In the genomic region with DNA sequence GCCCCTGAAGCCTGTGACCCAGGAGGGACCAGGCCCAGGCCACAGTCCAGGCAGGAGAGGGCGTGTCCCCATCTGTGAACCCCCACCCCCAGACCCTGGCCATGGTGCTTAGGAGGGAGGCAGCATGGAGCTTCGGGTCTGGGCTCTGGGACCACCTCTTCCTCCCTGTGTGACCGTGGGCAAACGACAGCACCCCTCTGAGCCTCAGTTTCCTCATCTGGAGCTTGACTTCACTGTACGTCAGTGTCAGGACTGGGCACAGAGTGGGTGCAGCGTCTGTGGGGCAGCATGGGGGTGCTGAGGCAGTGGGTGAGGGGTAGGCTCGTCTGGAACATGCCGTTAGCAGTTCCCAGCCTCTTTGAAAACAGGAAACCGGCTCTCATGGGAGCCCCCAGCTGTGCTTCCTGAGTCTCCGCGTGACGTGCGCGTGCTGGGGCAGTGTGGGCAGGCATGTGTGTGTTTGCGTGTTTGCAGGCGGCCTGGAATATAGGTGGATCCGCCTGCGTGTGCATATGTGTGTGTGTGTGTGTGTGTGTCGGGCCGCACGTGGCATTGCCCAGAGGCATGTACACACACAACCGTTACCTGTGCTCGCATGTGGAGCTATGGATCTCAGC, we compare ENCODE assay signal across 8 cellular contexts. TPM values are rescaled to one million over a fixed set of nuclear protein-coding genes. Genes with fewer than 3 reads are reported as not detected.
DNase-seq lines count a peak whose midpoint lies in the region; ATAC-seq, FAIRE-seq and TF ChIP-seq lines count a peak whose summit lies in the region.

No MANE protein-coding gene starts in this region.

- no peaks in the 10 kb centered on the region for H3K9me3 Mint-ChIP-seq in activated naive CD8-positive, alpha-beta T cell treated with anti-CD3 and anti-CD28 coated beads for 36 hours
- H3K9me3 Mint-ChIP-seq in stimulated activated naive CD8-positive, alpha-beta T cell treated with anti-CD3 and anti-CD28 coated beads, Interleukin-15, amount 100 ng/mL, for 72 hours, result peaks cover 0 to 5% of the 10 kb centered on the region in 2 donors

- H3F3A ChIP-seq in OCI-LY1 (ENCODE audit: insufficient read depth, low read length), result no peaks in the 10 kb centered on the region; the same call in 1 of the 2 replicates

- DNase-seq in DMS153 treated with DMSO at 0.1 percent for 48 hours (lab: John Stamatoyannopoulos, UW; ENCODE audit: unreplicated experiment), result peak; percentile 12
- peak; percentile 52 for DNase-seq in activated naive CD8-positive, alpha-beta T cell treated with anti-CD3 and anti-CD28 coated beads for 36 hours
- DNase-seq in keratinocyte (ENCODE audit: low read depth, low spot score), result no peak
- DNase-seq in stimulated activated naive CD8-positive, alpha-beta T cell treated with anti-CD3 and anti-CD28 coated beads, Interleukin-15, amount 100 ng/mL, for 72 hours, result peak in 1 of 2 donors; percentile 50
- no peak for DNase-seq in NCI-H524 (lab: John Stamatoyannopoulos, UW)
- DNase-seq in superior temporal gyrus (ENCODE audit: extremely low spot score), result no peak
- DNase-seq in D721Med (ENCODE audit: insufficient read length, low spot score), result no peak

- H3K9me1 ChIP-seq in keratinocyte (ENCODE audit: control insufficient read depth, extremely low read depth, insufficient read depth, low read length), result no peaks in the 10 kb centered on the region

- dilution Hi-C loops in keratinocyte (cut with MboI; ENCODE audit: extremely low pct_ligation_motif_present, low sequenced_read_pairs), result no loop called here

- no peaks in the 10 kb centered on the region for H3K9me2 ChIP-seq in OCI-LY1 (ENCODE audit: low read depth, low read length)

- no peaks in the 10 kb centered on the region for H3K27me3 ChIP-seq in OCI-LY1 (ENCODE audit: insufficient read depth, low read length)
- no peaks in the 10 kb centered on the region for H3K27me3 ChIP-seq in keratinocyte (ENCODE audit: control insufficient read depth, extremely low read depth, insufficient read depth, low read length)

- peaks cover 39% of the 10 kb centered on the region for H3K4me1 ChIP-seq in OCI-LY1 (ENCODE audit: insufficient read depth, low read length, severe bottlenecking)
- peaks cover 11% of the 10 kb centered on the region for H3K4me1 ChIP-seq in keratinocyte (ENCODE audit: control insufficient read depth, extremely low read depth, insufficient read depth, low read length)

- H3K4me3 ChIP-seq in OCI-LY1 (ENCODE audit: low read depth, low read length, poor library complexity, severe bottlenecking), result peak overlapping the region; percentile 73
- H3K4me3 ChIP-seq in keratinocyte (ENCODE audit: control insufficient read depth in 2 of 3, extremely low read depth in 1 of 3, insufficient read depth in 2 of 3, low read depth in 1 of 3, low read length in 3 of 3), result no peak overlapping the region

- H3K9ac ChIP-seq in OCI-LY1 (ENCODE audit: low read length), result peak overlapping the region; percentile 72
- H3K9ac ChIP-seq in keratinocyte (ENCODE audit: control insufficient read depth, extremely low read depth, insufficient read depth, low read length), result no peak overlapping the region

- no peaks in the 10 kb centered on the region for H3K36me3 ChIP-seq in OCI-LY1 (ENCODE audit: insufficient read depth, low read length)
- H3K36me3 ChIP-seq in keratinocyte (ENCODE audit: control insufficient read depth in 2 of 2, extremely low read depth in 1 of 2, insufficient read depth in 2 of 2, low read length in 2 of 2), result no peaks in the 10 kb centered on the region

- H3K4me3 Mint-ChIP-seq in activated naive CD8-positive, alpha-beta T cell treated with anti-CD3 and anti-CD28 coated beads for 36 hours, result peak overlapping the region; percentile 46
- H3K4me3 Mint-ChIP-seq in stimulated activated naive CD8-positive, alpha-beta T cell treated with anti-CD3 and anti-CD28 coated beads, Interleukin-15, amount 100 ng/mL, for 72 hours, result peak overlapping the region; percentile 98

- TF ChIP-seq CTCF in OCI-LY1 (IDR thresholded peaks at IDR 0.05; ENCODE audit: low read length), result no peak
- no peak for TF ChIP-seq CTCF in keratinocyte (optimal IDR thresholded peaks at IDR 0.05 in 1 of 3, IDR thresholded peaks at IDR 0.05 in 1 of 3, conservative IDR thresholded peaks at IDR 0.05 in 1 of 3; ENCODE audit: extremely low read depth in 1 of 3, insufficient read depth in 2 of 3, low read length in 3 of 3)
- no peak for TF ChIP-seq CTCF in D721Med (IDR thresholded peaks at IDR 0.05; ENCODE audit: insufficient read depth, missing control alignments)

- H3K27ac Mint-ChIP-seq in activated naive CD8-positive, alpha-beta T cell treated with anti-CD3 and anti-CD28 coated beads for 36 hours, result peak overlapping the region; percentile 87
- H3K27ac Mint-ChIP-seq in stimulated activated naive CD8-positive, alpha-beta T cell treated with anti-CD3 and anti-CD28 coated beads, Interleukin-15, amount 100 ng/mL, for 72 hours, result peak overlapping the region; percentile 91 to 96

- H4K20me1 ChIP-seq in OCI-LY1 (ENCODE audit: insufficient read depth, low read length), result no peaks in the 10 kb centered on the region
- no peaks in the 10 kb centered on the region for H4K20me1 ChIP-seq in keratinocyte (ENCODE audit: control insufficient read depth, extremely low read depth, insufficient read depth, low read length)

- H3K27me3 Mint-ChIP-seq in activated naive CD8-positive, alpha-beta T cell treated with anti-CD3 and anti-CD28 coated beads for 36 hours, result no peaks in the 10 kb centered on the region
- no peaks in the 10 kb centered on the region for H3K27me3 Mint-ChIP-seq in stimulated activated naive CD8-positive, alpha-beta T cell treated with anti-CD3 and anti-CD28 coated beads, Interleukin-15, amount 100 ng/mL, for 72 hours

- peak overlapping the region; percentile 86 for H3K4me2 ChIP-seq in OCI-LY1 (ENCODE audit: low read length)
- no peak overlapping the region for H3K4me2 ChIP-seq in keratinocyte (ENCODE audit: control insufficient read depth, extremely low read depth, insufficient read depth, low read depth, low read length)

- peaks cover 3% of the 10 kb centered on the region for H3K36me3 Mint-ChIP-seq in activated naive CD8-positive, alpha-beta T cell treated with anti-CD3 and anti-CD28 coated beads for 36 hours

- ATAC-seq in stimulated activated naive CD8-positive, alpha-beta T cell treated with anti-CD3 and anti-CD28 coated beads, Interleukin-15, amount 100 ng/mL, for 72 hours, result peak; percentile 22

- H3K27ac ChIP-seq in OCI-LY1 (ENCODE audit: low read depth, low read length, poor library complexity, severe bottlenecking) (peak overlapping the region; percentile 92), keratinocyte (ENCODE audit: control insufficient read depth, insufficient read depth, low read length) (no peak overlapping the region)

- H3K4me1 Mint-ChIP-seq in activated naive CD8-positive, alpha-beta T cell treated with anti-CD3 and anti-CD28 coated beads for 36 hours, result peaks cover 46% of the 10 kb centered on the region
- peaks cover 65% of the 10 kb centered on the region for H3K4me1 Mint-ChIP-seq in stimulated activated naive CD8-positive, alpha-beta T cell treated with anti-CD3 and anti-CD28 coated beads, Interleukin-15, amount 100 ng/mL, for 72 hours

- FAIRE-seq in keratinocyte (lab: Jason Lieb, UNC), result no peak
- no peak for FAIRE-seq in D721Med (lab: Jason Lieb, UNC)

- H3K9me3 ChIP-seq in OCI-LY1 (ENCODE audit: low read length) (no peaks in the 10 kb centered on the region), keratinocyte (ENCODE audit: control insufficient read depth, low read depth, low read length) (no peaks in the 10 kb centered on the region)

- H2AFZ ChIP-seq in OCI-LY1 (ENCODE audit: low read length) (no peak overlapping the region), keratinocyte (ENCODE audit: control insufficient read depth, low read length) (peak overlapping the region; percentile 68)

- H3K79me2 ChIP-seq in OCI-LY1 (ENCODE audit: insufficient read depth, low read length) (no peaks in the 10 kb centered on the region), keratinocyte (ENCODE audit: control insufficient read depth, insufficient read depth, low read length) (no peaks in the 10 kb centered on the region)

RNA-seq across cellular contexts. Expression of a gene that starts 15.7 kb away (rescaled TPM):
- total RNA-seq in activated naive CD8-positive, alpha-beta T cell treated with anti-CD3 and anti-CD28 coated beads for 36 hours, result 10 to 100 TPM; 20.1 to 20.6 TPM
- polyA plus RNA-seq in keratinocyte, result 2.4 to 3.5 TPM (median 2.5 TPM) in 3 replicates
- polyA plus RNA-seq in keratinocyte (2011; ENCODE audit: low read depth), result 5.3 TPM
- polyA plus RNA-seq in keratinocyte (2011; cell fraction: cytosol; rRNA removed), result 1.9 and 3.1 TPM in 2 replicates
- 4.0 and 4.8 TPM in 2 replicates for polyA plus RNA-seq in keratinocyte (2011; cell fraction: nucleus; rRNA removed)
- polyA plus RNA-seq in keratinocyte (2012; ENCODE audit: low replicate concordance), result 2.9 and 3.8 TPM in 2 replicates
- 1.0 to 1.6 TPM (median 1.3 TPM) in 3 replicates for polyA minus RNA-seq in keratinocyte
- polyA minus RNA-seq in keratinocyte (2011; cell fraction: cytosol; rRNA and poly(A)+ RNA removed), result 4.4 TPM
- 2.8 and 6.6 TPM in 2 replicates for polyA minus RNA-seq in keratinocyte (2011; cell fraction: nucleus; rRNA and poly(A)+ RNA removed)

RNA-seq across cellular contexts. Expression of a gene that starts 56.8 kb away (rescaled TPM):
- total RNA-seq in activated naive CD8-positive, alpha-beta T cell treated with anti-CD3 and anti-CD28 coated beads for 36 hours, result under 1 TPM in 1 of 2 experiments, not detected in 1; 0.34 TPM
- polyA plus RNA-seq in keratinocyte, result not detected in 3 replicates
- not detected for polyA plus RNA-seq in keratinocyte (2011; ENCODE audit: low read depth)
- polyA plus RNA-seq in keratinocyte (2011; cell fraction: cytosol; rRNA removed), result not detected in 2 replicates
- not detected in 2 replicates for polyA plus RNA-seq in keratinocyte (2011; cell fraction: nucleus; rRNA removed)
- 0.06 TPM in 1 of 2 replicates, not detected in the other for polyA plus RNA-seq in keratinocyte (2012; ENCODE audit: low replicate concordance)
- not detected in 3 replicates for polyA minus RNA-seq in keratinocyte
- not detected for polyA minus RNA-seq in keratinocyte (2011; cell fraction: cytosol; rRNA and poly(A)+ RNA removed)
- polyA minus RNA-seq in keratinocyte (2011; cell fraction: nucleus; rRNA and poly(A)+ RNA removed), result not detected in 2 replicates

Comparison
In these comparisons a context has a peak if more than half of its experiments do, and no peak if none do; other contexts are left out.
1. DNase-seq: peak in DMS153 treated with DMSO at 0.1 percent for 48 hours (single experiment) and activated naive CD8-positive, alpha-beta T cell treated with anti-CD3 and anti-CD28 coated beads for 36 hours (single experiment); none in keratinocyte (single experiment), NCI-H524 (0 of 2), superior temporal gyrus (single experiment) and D721Med (single experiment).